8 cellular contexts compared by ENCODE assay signal in genomic region chr11:47565340-47566165, GRCh38. TPM values are rescaled to one million over a fixed set of nuclear protein-coding genes. Genes with fewer than 3 reads are reported as not detected.
DNase-seq lines count a peak whose midpoint lies in the region; ATAC-seq lines count a peak whose summit lies in the region.

TSS of gene PTPMT1 (plus strand) at chr11:47565599. CDS start at chr11:47565623, 24 bp downstream.

- H3K27me3 ChIP-seq in adipocyte (replicated peaks; ENCODE audit: control insufficient read depth, insufficient read depth, low read length), result no peaks in the 10 kb centered on the region

- H3K27ac Mint-ChIP-seq in T-cell, result peak within 1 kb of the TSS; percentile 76 to 85

- H3K9me3 Mint-ChIP-seq in T-cell, result no peaks in the 10 kb centered on the region

- POLR2A ChIA-PET in T-cell (lab: Charles Lee), result interaction anchor here (0.5 to 1.4 kb wide), 5 partner anchors 11 to 56 kb away, joined by 3 to 4 read pairs (median 3); no protein-coding TSS in a partner anchor

- H3K4me1 Mint-ChIP-seq in T-cell, result peaks cover 8 to 24% (median 22%) of the 10 kb centered on the region in 3 donors

- H3K36me3 Mint-ChIP-seq in T-cell, result no peaks in the 10 kb centered on the region

- H3K9ac ChIP-seq in adipocyte (ENCODE audit: low read length), result peak within 1 kb of the TSS; percentile 98

- no peaks in the 10 kb centered on the region for H3K27me3 Mint-ChIP-seq in T-cell

- peaks cover 8% of the 10 kb centered on the region for H3K36me3 ChIP-seq in adipocyte (ENCODE audit: control insufficient read depth, insufficient read depth, low read length, severe bottlenecking)

- peaks cover 21% of the 10 kb centered on the region for H3K4me1 ChIP-seq in adipocyte (ENCODE audit: control insufficient read depth, insufficient read depth, low read length)

- peak; percentile 89 for ATAC-seq in GM21529 (IDR thresholded peaks at IDR 0.05; ENCODE audit: unreplicated experiment)
- ATAC-seq in T-cell (replicated peaks in 1 of 4), result peak; percentile 87 to 93 (median 90)
- ATAC-seq in left ventricle myocardium superior, result peak; percentile 96

- intact Hi-C loops in left ventricle myocardium superior (cut with micrococcal nuclease), result no loop called here

- peak within 1 kb of the TSS; percentile 64 for H3K4me3 ChIP-seq in Jurkat, Clone E6-1 (ENCODE audit: low read length)
- H3K4me3 ChIP-seq in adipocyte (ENCODE audit: low read length), result peak within 1 kb of the TSS; percentile 97

- no peaks in the 10 kb centered on the region for H3K9me3 ChIP-seq in adipocyte (ENCODE audit: control insufficient read depth, low read length)

- DNase-seq in EH (ENCODE audit: low read depth) (peak; percentile 82), T-cell (peak; percentile 12 to 71 (median 50)), adipocyte (ENCODE audit: low read depth) (peak; percentile 90), left ventricle myocardium superior (peak; percentile 89), pulmonary artery endothelial cell (ENCODE audit: low read depth, low spot score) (no peak), NCI-H128 (lab: John Stamatoyannopoulos, UW; ENCODE audit: unreplicated experiment) (no peak)
- DNase-seq in Jurkat, Clone E6-1 (ENCODE audit: low read depth, low spot score), result no peak

- CTCF ChIA-PET in T-cell (lab: Charles Lee), result interaction anchor here (0.6 to 1.9 kb wide), 4 partner anchors 8 to 14 kb away, joined by 3 to 11 read pairs (median 4); partner anchors contain the start of genes KBTBD4 (in 1 of the 2) and NDUFS3 (in 1 of the 2)

- peak within 1 kb of the TSS; percentile 77 to 83 (median 79) for H3K4me3 Mint-ChIP-seq in T-cell

RNA-seq across cellular contexts. Expression of gene PTPMT1, which starts in this region (rescaled TPM):
- 41.2 TPM for polyA plus RNA-seq in Jurkat, Clone E6-1 (2012; ENCODE audit: insufficient read depth, insufficient read length)
- total RNA-seq in T-cell (10 to 100 TPM; 14.9 to 25.3 (median 25.0) TPM), left ventricle myocardium superior (14.9 TPM), pulmonary artery endothelial cell (81.9 and 104 TPM in 2 replicates)

Comparison
In these comparisons a context has a peak if more than half of its experiments do, and no peak if none do; other contexts are left out.
1. DNase-seq: peak in EH (single experiment), T-cell (34 of 34), adipocyte (single experiment) and left ventricle myocardium superior (single experiment); none in Jurkat, Clone E6-1 (single experiment), pulmonary artery endothelial cell (single experiment) and NCI-H128 (single experiment).
2. Peak in every context shown above with its lines, with median percentiles within 50 percentile points of each other: ATAC-seq.